In genomic region chr19:48319647-48320537, GRCh38 we compare ENCODE assay signal across 1 cellular context.
TF ChIP-seq lines count a peak whose summit lies in the region.

No MANE protein-coding gene starts in this region.

TF ChIP-seq in Ishikawa, 13 proteins besides CTCF, POLR2A, EP300 and RAD21 (continued from another document):
- no peak for TF ChIP-seq REST (IDR thresholded peaks at IDR 0.05; ENCODE audit: low read depth)
- TF ChIP-seq USF1 (IDR thresholded peaks at IDR 0.05): no peak
- TF ChIP-seq CEBPB (IDR thresholded peaks at IDR 0.05): no peak
- TF ChIP-seq NFIC (IDR thresholded peaks at IDR 0.05): no peak
- TF ChIP-seq MAX (IDR thresholded peaks at IDR 0.05): no peak
- no peak for TF ChIP-seq TCF12 (IDR thresholded peaks at IDR 0.05; ENCODE audit: low read depth)
- TF ChIP-seq CREB1 (IDR thresholded peaks at IDR 0.05; ENCODE audit: low read depth): no peak
- no peak for TF ChIP-seq YY1 (IDR thresholded peaks at IDR 0.05; ENCODE audit: low read depth)
- TF ChIP-seq FOXM1 (IDR thresholded peaks at IDR 0.05; ENCODE audit: borderline replicate concordance, low read depth): no peak
- TF ChIP-seq EGR1 (IDR thresholded peaks at IDR 0.05): no peak
- no peak for TF ChIP-seq TAF1 (IDR thresholded peaks at IDR 0.05; ENCODE audit: low read depth)
- no peak; the same call in 1 of the 2 replicates for TF ChIP-seq ZBTB7A (IDR thresholded peaks at IDR 0.05; ENCODE audit: low read depth)
